Comparison of ENCODE assay signal across 10 cellular contexts in genomic region chr7:11703829-11704228, GRCh38.
"Had no signal": no experiment of that assay in that cellular context is flagged by ENCODE, and none has a peak within 500 bp of the region (broad histone marks: within the 10 kb centered on the region; RNA-seq: fewer than 3 reads in every experiment).

No MANE protein-coding gene starts in this region.

- H3K4me2 ChIP-seq: GM23338 had no signal

- H3K4me3 Mint-ChIP-seq: GM23338, HFFc6 had no signal

- DNase-seq: H7, HFFc6, IMR-90, KG1 had no signal

- ATAC-seq: GM23338, HCT116, K562 had no signal

- FAIRE-seq: H1, HTR-8/SVneo, K562 had no signal

- H3K36me3 ChIP-seq: HAP-1 had no signal

- H3K9me3 ChIP-seq: HAP-1 had no signal

- H3K4me3 ChIP-seq: GM23338, HAP-1, K562 had no signal

- H2AFZ ChIP-seq: GM23338 had no signal

- H3K27ac Mint-ChIP-seq: GM23338, HFFc6 had no signal

- H3K9me3 Mint-ChIP-seq: GM23338 had no signal
